27 cellular contexts compared by ENCODE assay signal in genomic region chr1:84883286-84883685, GRCh38. TPM values are rescaled to one million over a fixed set of nuclear protein-coding genes. Genes with fewer than 3 reads are reported as not detected.
DNase-seq lines count a peak whose midpoint lies in the region; ATAC-seq, FAIRE-seq and TF ChIP-seq lines count a peak whose summit lies in the region.
"Had no signal": no experiment of that assay in that cellular context is flagged by ENCODE, and none has a peak within 500 bp of the region (broad histone marks: within the 10 kb centered on the region; RNA-seq: fewer than 3 reads in every experiment).

No MANE protein-coding gene starts in this region.

- no peak overlapping the region for H3K4ac ChIP-seq in mesenchymal stem cell (ENCODE audit: low read depth in 1 of 2, low read length in 2 of 2)

- H3K9ac ChIP-seq in mesenchymal stem cell (ENCODE audit: low read length) (no peak overlapping the region), colonic mucosa (ENCODE audit: low read depth in 2 of 2, low read length in 2 of 2) (no peak overlapping the region)

- H4K91ac ChIP-seq in mesenchymal stem cell (ENCODE audit: low read length), result no peak overlapping the region

- H2BK120ac ChIP-seq in mesenchymal stem cell (ENCODE audit: low read depth, low read length), result no peak overlapping the region

- no peaks in the 10 kb centered on the region for H3K79me1 ChIP-seq in mesenchymal stem cell (replicated peaks; ENCODE audit: low read length, poor library complexity, severe bottlenecking)

- H3K36me3 ChIP-seq in mesenchymal stem cell (ENCODE audit: control insufficient read depth in 1 of 2, insufficient read depth in 2 of 2, low read depth in 1 of 2, low read length in 2 of 2), result no peaks in the 10 kb centered on the region
- no peaks in the 10 kb centered on the region for H3K36me3 ChIP-seq in colonic mucosa
- H3K36me3 ChIP-seq: MG63, prostate gland, tibial artery had no signal

- no peak overlapping the region for H2AFZ ChIP-seq in mesenchymal stem cell (ENCODE audit: low read depth, low read length)

- intact Hi-C loops in colonic mucosa (cut with DNase I), result no loop called here

- DNase-seq in AG20443 (ENCODE audit: low spot score) (peak; percentile 45), HS-5 (ENCODE audit: low read depth) (peak; percentile 73), epithelial cell of esophagus (ENCODE audit: low read depth) (peak; percentile 38), mesenchymal stem cell (peak; percentile 15), RCC 7860 (ENCODE audit: low spot score) (no peak), iPS-NIHi11 (ENCODE audit: low spot score) (no peak), colonic mucosa (no peak)
- DNase-seq: activated CD4-positive, alpha-beta T cell treated with anti-CD3 and anti-CD28 coated beads for 48 hours; activated naive CD8-positive, alpha-beta T cell treated with anti-CD3 and anti-CD28 coated beads, Interleukin-2, amount 10 ng/mL, durations not matched to agents 7 days and 5 days; CD8-positive, alpha-beta memory T cell; DMS53; left ventricle myocardium superior; MG63; mucosa of descending colon; NCI-H1436; NCI-H774; OCI-M1; small intestine; stimulated activated CD4-positive, alpha-beta T cell treated with anti-CD3 and anti-CD28 coated beads, Interleukin-4, amount 100 ng/mL, for 1 hour; T-cell; tibial artery had no signal

- no peak overlapping the region for H3K18ac ChIP-seq in mesenchymal stem cell (ENCODE audit: low read depth in 1 of 2, low read length in 2 of 2)

- no peak overlapping the region for H2BK12ac ChIP-seq in mesenchymal stem cell (ENCODE audit: low read length in 2 of 2)

- no peak overlapping the region for H3K27ac ChIP-seq in mesenchymal stem cell (ENCODE audit: low read length, poor library complexity, severe bottlenecking)
- no peak overlapping the region for H3K27ac ChIP-seq in colonic mucosa
- H3K27ac ChIP-seq: coronary artery, prostate gland, tibial artery had no signal

- no peak overlapping the region for H3K23ac ChIP-seq in mesenchymal stem cell (ENCODE audit: low read length in 2 of 2)

- H2BK15ac ChIP-seq in mesenchymal stem cell (ENCODE audit: low read depth, poor library complexity, severe bottlenecking), result no peak overlapping the region

- no peak for ATAC-seq in GM19328 (IDR thresholded peaks at IDR 0.05; ENCODE audit: unreplicated experiment)
- ATAC-seq: HCT116, left ventricle myocardium superior, mucosa of descending colon, T-cell had no signal

- H3K27me3 ChIP-seq in mesenchymal stem cell (ENCODE audit: control insufficient read depth in 1 of 2, insufficient read depth in 1 of 2, low read length in 2 of 2) (peaks cover 0 to 7% of the 10 kb centered on the region in 2 experiments), colonic mucosa (no peaks in the 10 kb centered on the region)
- H3K27me3 ChIP-seq: MG63, tibial artery had no signal

- no peak overlapping the region for H3K14ac ChIP-seq in mesenchymal stem cell (ENCODE audit: low read length in 2 of 2)

- H3K9me3 ChIP-seq in mesenchymal stem cell (ENCODE audit: control insufficient read depth, low read length), result no peaks in the 10 kb centered on the region
- no peaks in the 10 kb centered on the region for H3K9me3 ChIP-seq in colonic mucosa
- H3K9me3 ChIP-seq: mucosa of descending colon, prostate gland, tibial artery had no signal

- H2AK5ac ChIP-seq in mesenchymal stem cell (ENCODE audit: low read length, severe bottlenecking), result no peak overlapping the region

- no peak overlapping the region for H2BK5ac ChIP-seq in mesenchymal stem cell (ENCODE audit: low read depth, low read length, poor library complexity, severe bottlenecking)

- H3K4me2 ChIP-seq in mesenchymal stem cell (ENCODE audit: low read length, poor library complexity, severe bottlenecking), result no peak overlapping the region

- no peak overlapping the region for H4K8ac ChIP-seq in mesenchymal stem cell (ENCODE audit: low read length)

- no peak for FAIRE-seq in RCC 7860 (lab: Jason Lieb, UNC)
- FAIRE-seq: endometrium, small intestine had no signal

- H3K4me1 ChIP-seq in mesenchymal stem cell (ENCODE audit: control insufficient read depth, insufficient read depth, low read depth, low read length), result no peaks in the 10 kb centered on the region
- no peaks in the 10 kb centered on the region for H3K4me1 ChIP-seq in colonic mucosa
- H3K4me1 ChIP-seq: prostate gland, tibial artery had no signal

- TF ChIP-seq CTCF in epithelial cell of esophagus (IDR thresholded peaks at IDR 0.05; ENCODE audit: insufficient read depth, low read depth, low read length, missing control alignments), result no peak
- no peak for TF ChIP-seq CTCF in colonic mucosa (IDR thresholded peaks at IDR 0.05)

- no peak overlapping the region for H3K4me3 ChIP-seq in epithelial cell of esophagus (ENCODE audit: low read length)
- H3K4me3 ChIP-seq in mesenchymal stem cell (ENCODE audit: insufficient read depth in 1 of 2, low read depth in 1 of 2, low read length in 2 of 2), result no peak overlapping the region
- no peak overlapping the region for H3K4me3 ChIP-seq in colonic mucosa
- H3K4me3 ChIP-seq: coronary artery, MG63, mucosa of descending colon, prostate gland, tibial artery had no signal

RNA-seq across cellular contexts. Expression of gene LPAR3, which starts 9.7 kb away (rescaled TPM):
- 3.7 TPM for polyA plus RNA-seq in mesenchymal stem cell (2013, experiment 1 of 2)
- 3.8 TPM for polyA plus RNA-seq in mesenchymal stem cell (2013, experiment 2 of 2)
- 1 to 10 TPM; 2.3 to 3.6 TPM for total RNA-seq in colonic mucosa
- polyA plus RNA-seq: neural cell had no signal

Comparison
In these comparisons a context has a peak if more than half of its experiments do, and no peak if none do; other contexts are left out.
1. DNase-seq: peak in AG20443 (single experiment), HS-5 (single experiment), epithelial cell of esophagus (single experiment) and mesenchymal stem cell (single experiment); none in RCC 7860 (single experiment), iPS-NIHi11 (single experiment) and colonic mucosa (single experiment).